Comparison of ENCODE assay signal across 8 cellular contexts in genomic region chr7:142412551-142413193, GRCh38.
DNase-seq lines count a peak whose midpoint lies in the region; ATAC-seq and TF ChIP-seq lines count a peak whose summit lies in the region.

No MANE protein-coding gene starts in this region.

- peaks cover 0 to 2% (median 0%) of the 10 kb centered on the region in 5 donors for H3K27me3 Mint-ChIP-seq in naive thymus-derived CD8-positive, alpha-beta T cell

- H3K4me2 ChIP-seq in SK-N-SH: no peak overlapping the region

- POLR2A ChIA-PET in SK-N-SH (lab: Yijun Ruan, JAX): no interaction called here
- POLR2A ChIA-PET in naive thymus-derived CD8-positive, alpha-beta T cell (lab: Charles Lee): interaction anchor here (0.7 to 2.1 kb wide), 3 partner anchors 386 to 589 kb away, joined by 3 to 6 read pairs (median 3); no protein-coding TSS in a partner anchor

- H3F3A ChIP-seq in SK-N-SH (replicated peaks; ENCODE audit: insufficient read depth): no peaks in the 10 kb centered on the region

- no peaks in the 10 kb centered on the region for H3K36me3 ChIP-seq in SK-N-SH (replicated peaks in 1 of 2; ENCODE audit: control insufficient read depth in 1 of 2, insufficient read depth in 2 of 2, low read length in 1 of 2)
- H3K36me3 ChIP-seq in suprapubic skin: no peaks in the 10 kb centered on the region

- no peaks in the 10 kb centered on the region for H3K4me1 ChIP-seq in SK-N-SH (ENCODE audit: control insufficient read depth in 1 of 2, insufficient read depth in 2 of 2, low read depth in 1 of 2, low read length in 1 of 2)
- no peaks in the 10 kb centered on the region for H3K4me1 ChIP-seq in suprapubic skin

- no peaks in the 10 kb centered on the region for H3K36me3 Mint-ChIP-seq in naive thymus-derived CD8-positive, alpha-beta T cell

- H3K27me3 ChIP-seq in SK-N-SH (ENCODE audit: insufficient read depth) (no peaks in the 10 kb centered on the region), suprapubic skin (no peaks in the 10 kb centered on the region)

- no peaks in the 10 kb centered on the region for H3K79me2 ChIP-seq in SK-N-SH (ENCODE audit: insufficient read depth)

- H3K4me3 ChIP-seq in SK-N-SH (ENCODE audit: low read depth in 2 of 2, low read length in 1 of 2) (no peak overlapping the region), suprapubic skin (no peak overlapping the region)

- H3K27ac ChIP-seq in SK-N-SH (ENCODE audit: low read depth in 2 of 2, low read length in 1 of 2) (no peak overlapping the region), suprapubic skin (no peak overlapping the region)

- TF ChIP-seq RAD21 in SK-N-SH (IDR thresholded peaks at IDR 0.05; ENCODE audit: low read length): peak; percentile 64

- TF ChIP-seq EP300 in SK-N-SH (IDR thresholded peaks at IDR 0.05; ENCODE audit: borderline replicate concordance in 1 of 2, low read depth in 1 of 2, low read length in 1 of 2) (no peak), suprapubic skin (IDR thresholded peaks at IDR 0.05) (no peak)

- no peak overlapping the region for H3K9ac ChIP-seq in SK-N-SH

- H3K9me3 ChIP-seq in SK-N-SH (no peaks in the 10 kb centered on the region), suprapubic skin (no peaks in the 10 kb centered on the region)

- no peak for TF ChIP-seq POLR2A in suprapubic skin (IDR thresholded peaks at IDR 0.05)

- peak overlapping the region; percentile 31; the same call in 1 of the 2 replicates for H2AFZ ChIP-seq in SK-N-SH (ENCODE audit: low read depth)

- H3K4me3 Mint-ChIP-seq in naive thymus-derived CD8-positive, alpha-beta T cell: peak overlapping the region in 4 of 10 donors; percentile 1 to 34 (median 18)

- WGBS in SK-N-SH (ENCODE audit: low lambda C conversion rate): 52% methylated on average over 2 of the region's 2 CpGs
- 86% methylated on average over 2 of the region's 2 CpGs for WGBS in suprapubic skin

- H3K27ac Mint-ChIP-seq in naive thymus-derived CD8-positive, alpha-beta T cell: peak overlapping the region in 7 of 10 donors; percentile 5 to 78 (median 36)

- TF ChIP-seq CTCF in SK-N-SH (IDR thresholded peaks at IDR 0.05) (peak; percentile 94), suprapubic skin (IDR thresholded peaks at IDR 0.05) (no peak)

- peaks cover 1 to 7% (median 6%) of the 10 kb centered on the region in 4 donors for H3K4me1 Mint-ChIP-seq in naive thymus-derived CD8-positive, alpha-beta T cell

- H4K20me1 ChIP-seq in SK-N-SH (ENCODE audit: insufficient read depth): no peaks in the 10 kb centered on the region

- H3K9me2 ChIP-seq in SK-N-SH: no peaks in the 10 kb centered on the region

- CTCF ChIA-PET in SK-N-SH (lab: Yijun Ruan, JAX): interaction anchor here (0.7 to 2.5 kb wide), 27 partner anchors 9 to 453 kb away, joined by 3 to 18 read pairs (median 4); no protein-coding TSS in a partner anchor

- DNase-seq in EL (peak; percentile 70), SK-N-SH (peak; percentile 54), dermis blood vessel endothelial cell (peak; percentile 75), suprapubic skin (ENCODE audit: low spot score in 2 of 2) (no peak), NCI-H345 (lab: John Stamatoyannopoulos, UW) (no peak)
- DNase-seq in naive thymus-derived CD8-positive, alpha-beta T cell: peak in 7 of 10 donors; percentile 16 to 54 (median 30)

- ATAC-seq in GM19372 (IDR thresholded peaks at IDR 0.05; ENCODE audit: low read depth, unreplicated experiment) (peak; percentile 71), HG03354 (IDR thresholded peaks at IDR 0.05; ENCODE audit: poor library complexity, severe bottlenecking, unreplicated experiment) (peak; percentile 90)
- ATAC-seq in naive thymus-derived CD8-positive, alpha-beta T cell: peak; percentile 70 to 73

- H3K9me3 Mint-ChIP-seq in naive thymus-derived CD8-positive, alpha-beta T cell: no peaks in the 10 kb centered on the region

TF ChIP-seq in SK-N-SH, 30 proteins besides CTCF, POLR2A, EP300 and RAD21:
- peak; percentile 41 for TF ChIP-seq SMC3 (IDR thresholded peaks at IDR 0.05; ENCODE audit: low read depth, low read length)
- no peak for TF ChIP-seq RXRA (IDR thresholded peaks at IDR 0.05; ENCODE audit: borderline replicate concordance, low read depth)
TF ChIP-seq in SK-N-SH: peak in this region for 1.

Comparison
In these comparisons a context has a peak if more than half of its experiments do, and no peak if none do; other contexts are left out.
1. DNase-seq: peak in EL (single experiment), SK-N-SH (single experiment), dermis blood vessel endothelial cell (single experiment) and naive thymus-derived CD8-positive, alpha-beta T cell (7 of 10); none in suprapubic skin (0 of 2) and NCI-H345 (single experiment).
2. Peak in every context shown above with its lines, with median percentiles within 50 percentile points of each other: ATAC-seq.